Comparison of ENCODE assay signal across 16 cellular contexts in genomic region chr15:72998681-72999466, GRCh38. TPM values are rescaled to one million over a fixed set of nuclear protein-coding genes. Genes with fewer than 3 reads are reported as not detected.
DNase-seq lines count a peak whose midpoint lies in the region; ATAC-seq, FAIRE-seq and TF ChIP-seq lines count a peak whose summit lies in the region.
"Had no signal": no experiment of that assay in that cellular context is flagged by ENCODE, and none has a peak within 500 bp of the region (broad histone marks: within the 10 kb centered on the region; RNA-seq: fewer than 3 reads in every experiment).

No MANE protein-coding gene starts in this region.

- CTCF ChIA-PET in A549 (lab: Yijun Ruan, JAX): interaction anchor here (1.0 kb wide), 1 partner anchor 9 kb away, joined by 5 read pairs; no protein-coding TSS in a partner anchor

- intact Hi-C loops in breast epithelium (cut with DNase I; ENCODE audit: low total_unique reads): no loop called here
- intact Hi-C loops in esophagus muscularis mucosa (cut with DNase I): no loop called here

- no peak overlapping the region for H2BK120ac ChIP-seq in neuronal stem cell (ENCODE audit: low read depth, low read length)
- no peak overlapping the region for H2BK120ac ChIP-seq in mesendoderm (ENCODE audit: low read depth, low read length)

- H3K27me3 ChIP-seq in breast epithelium: no peaks in the 10 kb centered on the region
- H3K27me3 ChIP-seq in esophagus muscularis mucosa: no peaks in the 10 kb centered on the region
- no peaks in the 10 kb centered on the region for H3K27me3 ChIP-seq in neuronal stem cell (ENCODE audit: control insufficient read depth in 3 of 3, insufficient read depth in 3 of 3, low read depth in 1 of 3, low read length in 3 of 3)
- H3K27me3 ChIP-seq in mesendoderm (ENCODE audit: insufficient read depth, low read length, poor library complexity): no peaks in the 10 kb centered on the region

- no peak overlapping the region for H3K4ac ChIP-seq in neuronal stem cell (ENCODE audit: low read length)
- H3K4ac ChIP-seq in mesendoderm (ENCODE audit: low read depth, low read length): no peak overlapping the region

- H3K27ac ChIP-seq in A549 (no peak overlapping the region), breast epithelium (peak overlapping the region; percentile 48 to 70), esophagus muscularis mucosa (replicated peaks in 1 of 4) (no peak overlapping the region), neuronal stem cell (replicated peaks; ENCODE audit: low read length) (no peak overlapping the region), mesendoderm (ENCODE audit: low read depth, low read length) (no peak overlapping the region)

- no peak overlapping the region for H3K4me2 ChIP-seq in A549
- no peak overlapping the region for H3K4me2 ChIP-seq in neuronal stem cell (ENCODE audit: insufficient read depth, low read length, poor library complexity, severe bottlenecking)
- H3K4me2 ChIP-seq in mesendoderm (ENCODE audit: low read length): no peak overlapping the region

- TF ChIP-seq POLR2A in A549 (IDR thresholded peaks at IDR 0.05; ENCODE audit: low read length) (no peak), breast epithelium (IDR thresholded peaks at IDR 0.05) (no peak), esophagus muscularis mucosa (IDR thresholded peaks at IDR 0.05; ENCODE audit: low read depth) (no peak)

- no peaks in the 10 kb centered on the region for H3K36me3 ChIP-seq in breast epithelium
- no peaks in the 10 kb centered on the region for H3K36me3 ChIP-seq in esophagus muscularis mucosa
- no peaks in the 10 kb centered on the region for H3K36me3 ChIP-seq in neuronal stem cell (replicated peaks in 1 of 2; ENCODE audit: control insufficient read depth in 2 of 2, insufficient read depth in 2 of 2, low read length in 2 of 2)
- H3K36me3 ChIP-seq in mesendoderm (ENCODE audit: control insufficient read depth, insufficient read depth, low read length): no peaks in the 10 kb centered on the region

- no peak overlapping the region for H4K91ac ChIP-seq in neuronal stem cell (ENCODE audit: low read depth, low read length, poor library complexity)

- FAIRE-seq in A549 (lab: Jason Lieb, UNC): peak; percentile 7
- FAIRE-seq: H54 had no signal

- H3K9ac ChIP-seq in neuronal stem cell (ENCODE audit: low read depth, low read length, poor library complexity): no peak overlapping the region
- no peak overlapping the region for H3K9ac ChIP-seq in mesendoderm (ENCODE audit: low read length)

- H3K79me1 ChIP-seq in neuronal stem cell (ENCODE audit: low read depth, low read length) (no peaks in the 10 kb centered on the region), mesendoderm (ENCODE audit: low read length) (no peaks in the 10 kb centered on the region)

- H4K8ac ChIP-seq in neuronal stem cell (ENCODE audit: low read depth, low read length) (no peak overlapping the region), mesendoderm (ENCODE audit: low read depth, low read length) (no peak overlapping the region)

- H3K4me3 ChIP-seq in A549 (no peak overlapping the region), breast epithelium (no peak overlapping the region), esophagus muscularis mucosa (no peak overlapping the region), neuronal stem cell (ENCODE audit: low read length in 2 of 2) (no peak overlapping the region), mesendoderm (ENCODE audit: low read length) (no peak overlapping the region)

- H3K18ac ChIP-seq in neuronal stem cell (ENCODE audit: low read length): no peak overlapping the region
- H3K18ac ChIP-seq in mesendoderm (ENCODE audit: low read length): no peak overlapping the region

- no peak overlapping the region for H3K23ac ChIP-seq in neuronal stem cell (ENCODE audit: low read depth, low read length, poor library complexity)
- H3K23ac ChIP-seq in mesendoderm (ENCODE audit: low read length): no peak overlapping the region

- no peak overlapping the region for H2BK12ac ChIP-seq in neuronal stem cell (ENCODE audit: low read length)

- DNase-seq in A549 (ENCODE audit: low read depth in 1 of 2, low spot score in 1 of 2) (no peak), breast epithelium (ENCODE audit: low spot score in 2 of 2) (no peak), esophagus muscularis mucosa (ENCODE audit: extremely low spot score) (peak; percentile 31), neuronal stem cell (ENCODE audit: low spot score) (no peak), SKM-1 (lab: John Stamatoyannopoulos, UW; ENCODE audit: unreplicated experiment) (no peak), DMS153 (lab: John Stamatoyannopoulos, UW) (no peak), SK-N-DZ (ENCODE audit: low spot score) (no peak), mesendoderm (no peak)
- DNase-seq: EL; NCI-H1417 treated with DMSO at 0.1 percent for 48 hours; NCI-H2029; NCI-H524 treated with DMSO at 0.1 percent for 48 hours; NK-92 treated with Interleukin-12 subunit alpha and Interleukin-12 subunit beta, amount 100 ng/mL, for 24 hours; OCI-M1; RPMI8226 had no signal

- H3K4me1 ChIP-seq in A549 (no peaks in the 10 kb centered on the region), breast epithelium (peaks cover 0 to 6% of the 10 kb centered on the region in 2 donors), esophagus muscularis mucosa (peaks cover 6 to 24% (median 16%) of the 10 kb centered on the region in 4 donors), neuronal stem cell (ENCODE audit: control insufficient read depth in 2 of 2, insufficient read depth in 1 of 2, low read depth in 1 of 2, low read length in 2 of 2) (peaks cover 1 to 8% of the 10 kb centered on the region in 2 donors), mesendoderm (ENCODE audit: control insufficient read depth, low read depth, low read length) (no peaks in the 10 kb centered on the region)

- 70% methylated on average over 18 of the region's 18 CpGs for WGBS in A549 (ENCODE audit: missing lambda C conversion rate)
- WGBS in esophagus muscularis mucosa: 94% methylated on average over 18 of the region's 18 CpGs
- WGBS in neuronal stem cell (ENCODE audit: extremely low coverage in 2 of 2, insufficient read length in 2 of 2, insufficient replicate concordance in 1 of 2), 2 donors: no CpG with 5 or more reads among the region's 18 CpGs
- no CpG with 5 or more reads among the region's 18 CpGs for WGBS in mesendoderm (ENCODE audit: extremely low coverage, insufficient coverage, low lambda C conversion rate)

- no peak for TF ChIP-seq CTCF in A549 (IDR thresholded peaks at IDR 0.05)
- TF ChIP-seq CTCF in breast epithelium (IDR thresholded peaks at IDR 0.05): no peak
- no peak for TF ChIP-seq CTCF in esophagus muscularis mucosa (IDR thresholded peaks at IDR 0.05)

- no peaks in the 10 kb centered on the region for H3K79me2 ChIP-seq in mesendoderm (ENCODE audit: control insufficient read depth, insufficient read depth, low read length)

- H2BK15ac ChIP-seq in neuronal stem cell (ENCODE audit: low read length) (no peak overlapping the region), mesendoderm (replicated peaks; ENCODE audit: low read depth) (no peak overlapping the region)

- POLR2A ChIA-PET in A549 (lab: Yijun Ruan, JAX): no interaction called here

- H2AK5ac ChIP-seq in neuronal stem cell (ENCODE audit: low read depth, low read length) (no peak overlapping the region), mesendoderm (ENCODE audit: low read length) (no peak overlapping the region)

- no peak for TF ChIP-seq EP300 in A549 (IDR thresholded peaks at IDR 0.05)
- no peak for TF ChIP-seq EP300 in esophagus muscularis mucosa (IDR thresholded peaks at IDR 0.05)

- no peak for TF ChIP-seq RAD21 in A549 (conservative IDR thresholded peaks at IDR 0.05 in 1 of 2, IDR thresholded peaks at IDR 0.05 in 1 of 2)

- no peak overlapping the region for H4K5ac ChIP-seq in mesendoderm (ENCODE audit: low read length)

- H3K9me3 ChIP-seq in A549 (no peaks in the 10 kb centered on the region), breast epithelium (no peaks in the 10 kb centered on the region), esophagus muscularis mucosa (no peaks in the 10 kb centered on the region), neuronal stem cell (replicated peaks in 1 of 2; ENCODE audit: control insufficient read depth in 2 of 2, insufficient read depth in 1 of 2, low read depth in 1 of 2, low read length in 2 of 2) (no peaks in the 10 kb centered on the region)

- H2BK5ac ChIP-seq in neuronal stem cell (ENCODE audit: low read length) (no peak overlapping the region), mesendoderm (ENCODE audit: low read length) (no peak overlapping the region)

- peak overlapping the region; percentile 24 for H2AFZ ChIP-seq in neuronal stem cell (ENCODE audit: low read length)

- ATAC-seq in A549: no peak

- H3K56ac ChIP-seq in mesendoderm (ENCODE audit: low read length): no peak overlapping the region

- H3K14ac ChIP-seq in neuronal stem cell (ENCODE audit: low read length): no peak overlapping the region

TF ChIP-seq in A549, 52 proteins besides CTCF, POLR2A, EP300 and RAD21:
- TF ChIP-seq ZFP36 (IDR thresholded peaks at IDR 0.05; ENCODE audit: borderline replicate concordance, partially characterized antibody) (no peak), JUN (IDR thresholded peaks at IDR 0.05) (no peak), ESRRA (IDR thresholded peaks at IDR 0.05; ENCODE audit: borderline replicate concordance, low read length) (no peak), HOXA7 (CRISPR knock-in tag; IDR thresholded peaks at IDR 0.05) (no peak), ZC3H11A (IDR thresholded peaks at IDR 0.05) (no peak), TFCP2L1 (CRISPR knock-in tag; IDR thresholded peaks at IDR 0.05) (no peak), EHF (CRISPR knock-in tag; IDR thresholded peaks at IDR 0.05) (no peak), MAFK (IDR thresholded peaks at IDR 0.05; ENCODE audit: partially characterized antibody) (no peak)

RNA-seq across cellular contexts. Expression of gene NEO1, which starts 53.4 kb away (rescaled TPM):
- polyA plus RNA-seq in A549 (2011; rRNA removed) (29.1 and 40.6 TPM in 2 replicates), A549 (2017; fragmentation: RNase III; extraction: RNeasy Plus Mini Kit Qiagen cat#74134 plus additional on column Dnase treatment) (26.8 to 35.1 TPM (median 30.3 TPM) in 3 replicates)
- 14.9 and 16.2 TPM in 2 replicates for polyA plus RNA-seq in A549 (2012; cell fraction: cytosol; rRNA removed)
- 37.6 and 39.2 TPM in 2 replicates for polyA plus RNA-seq in A549 (2012; cell fraction: nucleus; rRNA removed)
- polyA minus RNA-seq in A549 (2011; rRNA and poly(A)+ RNA removed): 48.4 and 58.4 TPM in 2 replicates
- total RNA-seq in breast epithelium (10 to 100 TPM; 21.3 to 66.3 (median 27.5) TPM), esophagus muscularis mucosa (10 to 100 TPM; 38.2 to 61.2 (median 53.5) TPM)
- 52.5 TPM for polyA plus RNA-seq in neuronal stem cell (2013, experiment 1 of 2)
- polyA plus RNA-seq in neuronal stem cell (2013, experiment 2 of 2): 50.7 TPM
- polyA plus RNA-seq in SK-N-DZ (2014; cell fraction: cytosol; rRNA removed): 13.8 and 15.6 TPM in 2 replicates
- 7.7 and 20.0 TPM in 2 replicates for polyA plus RNA-seq in SK-N-DZ (2014; cell fraction: nucleus; rRNA removed)
- polyA plus RNA-seq in mesendoderm (2013, experiment 1 of 2): 23.9 TPM
- 24.3 TPM for polyA plus RNA-seq in mesendoderm (2013, experiment 2 of 2)

Comparison
In these comparisons a context has a peak if more than half of its experiments do, and no peak if none do; other contexts are left out.
1. H3K27ac ChIP-seq: peak in breast epithelium (2 of 2); none in A549 (0 of 2), esophagus muscularis mucosa (0 of 4), neuronal stem cell (single experiment) and mesendoderm (single experiment).